In genomic region chr20:56429496-56429895, GRCh38 we compare ENCODE assay signal across 8 cellular contexts. TPM values are rescaled to one million over a fixed set of nuclear protein-coding genes. Genes with fewer than 3 reads are reported as not detected.
DNase-seq lines count a peak whose midpoint lies in the region; ATAC-seq and TF ChIP-seq lines count a peak whose summit lies in the region.

No MANE protein-coding gene starts in this region.

- H3K27me3 Mint-ChIP-seq in CD8-positive, alpha-beta T cell (ENCODE audit: low read depth) = no peaks in the 10 kb centered on the region
- no peaks in the 10 kb centered on the region for H3K27me3 Mint-ChIP-seq in nephron (ENCODE audit: low read depth)

- peaks cover 71% of the 10 kb centered on the region for H3K4me1 Mint-ChIP-seq in CD8-positive, alpha-beta T cell (ENCODE audit: low read depth)
- H3K4me1 Mint-ChIP-seq in nephron = peaks cover 65% of the 10 kb centered on the region

- TF ChIP-seq EP300 in tibial nerve (IDR thresholded peaks at IDR 0.05) = no peak

- peak in 1 of 7 experiments; percentile 48 for DNase-seq in CD8-positive, alpha-beta T cell
- DNase-seq in OCI-M1 (lab: John Stamatoyannopoulos, UW) (peak; percentile 29), hepatocyte (ENCODE audit: low spot score) (no peak), C1 segment of cervical spinal cord (lab: John Stamatoyannopoulos, UW) (no peak), G401 (ENCODE audit: low spot score) (no peak), tibial nerve (ENCODE audit: low spot score in 2 of 2) (no peak)
- DNase-seq in activated naive CD8-positive, alpha-beta T cell treated with anti-CD3 and anti-CD28 coated beads, Interleukin-2, amount 50 U/mL, for 16 hours (ENCODE audit: low read depth, low spot score) = peak; percentile 25

- peaks cover 46% of the 10 kb centered on the region for H3K4me1 ChIP-seq in CD8-positive, alpha-beta T cell (ENCODE audit: insufficient read depth, low read length)
- H3K4me1 ChIP-seq in hepatocyte (ENCODE audit: insufficient read depth) = no peaks in the 10 kb centered on the region
- no peaks in the 10 kb centered on the region for H3K4me1 ChIP-seq in tibial nerve

- in situ Hi-C loops in G401 (cut with HindIII; ENCODE audit: low sequenced_read_pairs) = no loop called here

- H3K9me3 ChIP-seq in CD8-positive, alpha-beta T cell (ENCODE audit: low read length) = no peaks in the 10 kb centered on the region
- H3K9me3 ChIP-seq in hepatocyte (ENCODE audit: low read depth) (no peaks in the 10 kb centered on the region), tibial nerve (no peaks in the 10 kb centered on the region)

- WGBS in hepatocyte (ENCODE audit: low lambda C conversion rate, missing lambda C conversion rate) = 52% methylated on average over 6 of the region's 6 CpGs
- 48 to 56% methylated on average over 6 of the region's 6 CpGs for WGBS in tibial nerve, 2 donors

- TF ChIP-seq CTCF in CD8-positive, alpha-beta T cell (IDR thresholded peaks at IDR 0.05) = no peak
- no peak for TF ChIP-seq CTCF in nephron (IDR thresholded peaks at IDR 0.05; ENCODE audit: unreplicated experiment in 3 of 3)
- TF ChIP-seq CTCF in hepatocyte (IDR thresholded peaks at IDR 0.05; ENCODE audit: poor library complexity) = no peak
- no peak for TF ChIP-seq CTCF in tibial nerve (IDR thresholded peaks at IDR 0.05)

- POLR2A ChIA-PET in CD8-positive, alpha-beta T cell (lab: Charles Lee) = interaction anchor here (1.1 to 2.5 kb wide), 4 partner anchors 11 to 17 kb away, joined by 3 to 12 read pairs (median 8); partner anchors contain the start of gene CASS4

- H2AFZ ChIP-seq in hepatocyte = no peak overlapping the region

- TF ChIP-seq POLR2A in tibial nerve (IDR thresholded peaks at IDR 0.05) = no peak

- H3K4me3 Mint-ChIP-seq in CD8-positive, alpha-beta T cell = peak overlapping the region; percentile 87
- peak overlapping the region in 1 of 3 experiments; percentile 53 for H3K4me3 Mint-ChIP-seq in nephron

- H3K9me2 ChIP-seq in hepatocyte (replicated peaks; ENCODE audit: insufficient read depth) = no peaks in the 10 kb centered on the region

- ATAC-seq in CD8-positive, alpha-beta T cell = peak; percentile 38

- no peaks in the 10 kb centered on the region for H3K79me2 ChIP-seq in hepatocyte

- no peaks in the 10 kb centered on the region for H3K36me3 ChIP-seq in CD8-positive, alpha-beta T cell (ENCODE audit: insufficient read depth, low read length)
- H3K36me3 ChIP-seq in hepatocyte (replicated peaks; ENCODE audit: insufficient read depth, low read depth) (no peaks in the 10 kb centered on the region), tibial nerve (no peaks in the 10 kb centered on the region)

- CTCF ChIA-PET in CD8-positive, alpha-beta T cell (lab: Charles Lee) = interaction anchor here (1.2 kb wide), 1 partner anchor 38 kb away, joined by 3 read pairs; no protein-coding TSS in a partner anchor

- intact Hi-C loops in CD8-positive, alpha-beta T cell (cut with DNase I, micrococcal nuclease) = no loop called here

- peak overlapping the region; percentile 31 for H3K27ac ChIP-seq in CD8-positive, alpha-beta T cell (ENCODE audit: low read depth, low read length)
- H3K27ac ChIP-seq in hepatocyte (no peak overlapping the region), tibial nerve (no peak overlapping the region)

- H3K27me3 ChIP-seq in CD8-positive, alpha-beta T cell (ENCODE audit: insufficient read depth, low read length) = no peaks in the 10 kb centered on the region
- H3K27me3 ChIP-seq in hepatocyte (no peaks in the 10 kb centered on the region), tibial nerve (no peaks in the 10 kb centered on the region)

- H4K20me1 ChIP-seq in hepatocyte (ENCODE audit: insufficient read depth, poor library complexity, severe bottlenecking) = no peaks in the 10 kb centered on the region

- peak overlapping the region; percentile 56 for H3K4me3 ChIP-seq in CD8-positive, alpha-beta T cell (ENCODE audit: low read depth, low read length)
- H3K4me3 ChIP-seq in hepatocyte = no peak overlapping the region
- H3K4me3 ChIP-seq in tibial nerve = no peak overlapping the region

- no peaks in the 10 kb centered on the region for H3K9me3 Mint-ChIP-seq in CD8-positive, alpha-beta T cell
- no peaks in the 10 kb centered on the region for H3K9me3 Mint-ChIP-seq in nephron

- no peak overlapping the region for H3K4me2 ChIP-seq in hepatocyte

- H3K27ac Mint-ChIP-seq in CD8-positive, alpha-beta T cell = peak overlapping the region; percentile 94
- peak overlapping the region in 2 of 3 experiments; percentile 47 to 66 for H3K27ac Mint-ChIP-seq in nephron

- peaks cover 22% of the 10 kb centered on the region for H3K36me3 Mint-ChIP-seq in CD8-positive, alpha-beta T cell
- no peaks in the 10 kb centered on the region for H3K36me3 Mint-ChIP-seq in nephron (ENCODE audit: low read depth)

RNA-seq across cellular contexts. Expression of gene CASS4, which starts 17.4 kb away (rescaled TPM):
- 10 to 100 TPM; 23.5 to 26.0 TPM for total RNA-seq in CD8-positive, alpha-beta T cell
- 0.13 TPM in 1 of 2 replicates, not detected in the other for total RNA-seq in hepatocyte
- polyA plus RNA-seq in hepatocyte = 0.50 TPM in 1 of 2 replicates, not detected in the other
- 0.51 TPM in 1 of 2 replicates, not detected in the other for total RNA-seq in G401 (2014; rRNA removed; shearing (Covaris generic))
- 1 to 10 TPM; 2.0 to 7.5 (median 3.6) TPM for total RNA-seq in tibial nerve

RNA-seq across cellular contexts. Expression of gene CSTF1, which starts 37.1 kb away (rescaled TPM):
- 10 to 100 TPM; 20.7 to 26.0 TPM for total RNA-seq in CD8-positive, alpha-beta T cell
- 34.8 and 38.6 TPM in 2 replicates for total RNA-seq in hepatocyte
- 15.4 and 21.5 TPM in 2 replicates for polyA plus RNA-seq in hepatocyte
- total RNA-seq in G401 (2014; rRNA removed; shearing (Covaris generic)) = 54.6 and 76.4 TPM in 2 replicates
- 10 to 100 TPM; 17.6 to 25.9 (median 22.7) TPM for total RNA-seq in tibial nerve

RNA-seq across cellular contexts. Expression of gene AURKA, which starts 37.5 kb away (rescaled TPM):
- total RNA-seq in CD8-positive, alpha-beta T cell = under 1 TPM; 0.22 to 0.81 TPM
- total RNA-seq in hepatocyte (15.7 and 16.9 TPM in 2 replicates), tibial nerve (1 to 10 TPM in 3 of 4 donors, under 1 TPM in 1; 0.42 to 4.3 (median 1.7) TPM)
- 13.4 and 16.4 TPM in 2 replicates for polyA plus RNA-seq in hepatocyte
- total RNA-seq in G401 (2014; rRNA removed; shearing (Covaris generic)) = 65.2 and 100 TPM in 2 replicates

RNA-seq across cellular contexts. Expression of gene RTF2, which starts 38.9 kb away (rescaled TPM):
- total RNA-seq in CD8-positive, alpha-beta T cell = 10 to 100 TPM; 56.5 to 57.6 TPM
- total RNA-seq in hepatocyte (50.5 and 59.2 TPM in 2 replicates), tibial nerve (10 to 100 TPM; 54.3 to 74.1 (median 65.2) TPM)
- polyA plus RNA-seq in hepatocyte = 95.3 and 99.8 TPM in 2 replicates
- total RNA-seq in G401 (2014; rRNA removed; shearing (Covaris generic)) = 69.3 and 82.8 TPM in 2 replicates

Comparison
In these comparisons a context has a peak if more than half of its experiments do, and no peak if none do; other contexts are left out.
1. DNase-seq: peak in OCI-M1 (single experiment) and activated naive CD8-positive, alpha-beta T cell treated with anti-CD3 and anti-CD28 coated beads, Interleukin-2, amount 50 U/mL, for 16 hours (single experiment); none in hepatocyte (single experiment), C1 segment of cervical spinal cord (0 of 14), G401 (single experiment) and tibial nerve (0 of 2).